14 cellular contexts compared by ENCODE assay signal in the genomic region with DNA sequence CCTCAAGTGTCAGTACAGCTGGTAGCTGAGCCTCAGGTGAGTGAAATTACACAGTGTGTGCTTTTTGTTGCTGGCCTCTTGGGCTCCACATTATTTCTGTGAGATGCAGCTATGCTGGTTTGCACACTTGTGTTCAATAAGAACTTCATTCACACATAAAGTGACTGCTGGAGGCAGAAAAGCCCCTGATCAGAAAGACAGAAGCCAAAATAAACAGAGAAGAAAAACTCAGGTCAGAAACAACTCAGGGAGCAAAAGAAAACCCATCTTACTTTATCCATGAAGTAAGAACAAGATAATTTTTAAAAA. TPM values are rescaled to one million over a fixed set of nuclear protein-coding genes. Genes with fewer than 3 reads are reported as not detected.
DNase-seq lines count a peak whose midpoint lies in the region; ATAC-seq, FAIRE-seq and TF ChIP-seq lines count a peak whose summit lies in the region.
"Had no signal": no experiment of that assay in that cellular context is flagged by ENCODE, and none has a peak within 500 bp of the region (broad histone marks: within the 10 kb centered on the region; RNA-seq: fewer than 3 reads in every experiment).

No MANE protein-coding gene starts in this region.

- H3K27ac ChIP-seq in OCI-LY1 (ENCODE audit: low read depth, low read length, poor library complexity, severe bottlenecking) (peak overlapping the region; percentile 71), GM12878 (ENCODE audit: control insufficient read depth, insufficient read depth) (no peak overlapping the region), skeletal muscle tissue (ENCODE audit: low read depth, low read length) (no peak overlapping the region), hepatocyte (no peak overlapping the region)
- H3K27ac ChIP-seq: colonic mucosa had no signal

- H2AFZ ChIP-seq in OCI-LY1 (ENCODE audit: low read length) (peak overlapping the region; percentile 52; the same call in 1 of the 2 replicates), GM12878 (ENCODE audit: control insufficient read depth, low read depth, low read length) (peak overlapping the region; percentile 86), hepatocyte (no peak overlapping the region)

- H3K27me3 Mint-ChIP-seq in activated CD4-positive, alpha-beta T cell treated with anti-CD3 and anti-CD28 coated beads, Interleukin-2, amount 10 ng/mL, durations not matched to agents 7 days and 5 days, result no peaks in the 10 kb centered on the region

- no peak for ATAC-seq in GM12878

- H4K20me1 ChIP-seq in OCI-LY1 (ENCODE audit: insufficient read depth, low read length), result no peaks in the 10 kb centered on the region
- H4K20me1 ChIP-seq in GM12878 (ENCODE audit: control insufficient read depth, insufficient read depth), result no peaks in the 10 kb centered on the region
- no peaks in the 10 kb centered on the region for H4K20me1 ChIP-seq in hepatocyte (ENCODE audit: insufficient read depth, poor library complexity, severe bottlenecking)

- FAIRE-seq in GM12878 (lab: Jason Lieb, UNC), result no peak

- H3K36me3 ChIP-seq in OCI-LY1 (ENCODE audit: insufficient read depth, low read length) (no peaks in the 10 kb centered on the region), GM12878 (ENCODE audit: control insufficient read depth in 2 of 2, insufficient read depth in 2 of 2, low read length in 1 of 2) (no peaks in the 10 kb centered on the region), skeletal muscle tissue (ENCODE audit: control insufficient read depth in 3 of 3, insufficient read depth in 3 of 3, low read length in 3 of 3) (peaks cover under 1 to 13% (median 12%) of the 10 kb centered on the region in 3 donors), hepatocyte (replicated peaks; ENCODE audit: insufficient read depth, low read depth) (no peaks in the 10 kb centered on the region)
- H3K36me3 ChIP-seq: colonic mucosa, transverse colon had no signal

- in situ Hi-C loops in GM12878 (cut with MboI), result no loop called here

- SMC1A ChIA-PET in GM12878 (lab: Charles Lee; ENCODE audit: uncharacterized antibody, unreplicated experiment), result interaction anchor here (0.7 to 1.2 kb wide), 4 partner anchors 10 to 42 kb away, joined by 3 read pairs; a partner anchor contains a TSS

- CTCF ChIA-PET in activated CD4-positive, alpha-beta T cell treated with anti-CD3 and anti-CD28 coated beads, Interleukin-2, amount 10 ng/mL, durations not matched to agents 7 days and 5 days (lab: Charles Lee), result interaction anchor here (0.7 to 1.2 kb wide), 4 partner anchors 12 to 84 kb away, joined by 3 to 5 read pairs (median 4); a partner anchor contains a TSS
- CTCF ChIA-PET in GM12878 (lab: Yijun Ruan, JAX), result interaction anchor here (0.6 to 1.9 kb wide), 21 partner anchors 9 to 538 kb away, joined by 3 to 14 read pairs (median 4); a partner anchor contains a TSS

- intact Hi-C loops in GM12878 (cut with micrococcal nuclease; ENCODE audit: unreplicated experiment), result loop anchor here (10.0 kb wide), 1 partner anchor 110 kb away; a partner anchor contains a TSS

- H3K27ac Mint-ChIP-seq in activated CD4-positive, alpha-beta T cell treated with anti-CD3 and anti-CD28 coated beads, Interleukin-2, amount 10 ng/mL, durations not matched to agents 7 days and 5 days, result peak overlapping the region; percentile 19

- H3K4me1 Mint-ChIP-seq in activated CD4-positive, alpha-beta T cell treated with anti-CD3 and anti-CD28 coated beads, Interleukin-2, amount 10 ng/mL, durations not matched to agents 7 days and 5 days, result peaks cover 33% of the 10 kb centered on the region

- H3K4me2 ChIP-seq in OCI-LY1 (ENCODE audit: low read length), result peak overlapping the region; percentile 41; the same call in 1 of the 2 replicates
- no peak overlapping the region; the same call in 1 of the 2 replicates for H3K4me2 ChIP-seq in GM12878 (ENCODE audit: control insufficient read depth, insufficient read depth)
- H3K4me2 ChIP-seq in hepatocyte, result no peak overlapping the region

- no peaks in the 10 kb centered on the region for H3K9me2 ChIP-seq in OCI-LY1 (ENCODE audit: low read depth, low read length)
- no peaks in the 10 kb centered on the region for H3K9me2 ChIP-seq in hepatocyte (replicated peaks; ENCODE audit: insufficient read depth)

- peak overlapping the region; percentile 39 for H3K9ac ChIP-seq in OCI-LY1 (ENCODE audit: low read length)
- H3K9ac ChIP-seq in GM12878 (ENCODE audit: control insufficient read depth, insufficient read depth, low read length), result no peak overlapping the region
- peak overlapping the region in 2 of 3 donors; percentile 40 to 51 for H3K9ac ChIP-seq in skeletal muscle tissue (ENCODE audit: low read depth in 1 of 3, low read length in 3 of 3)

- H3K9me3 ChIP-seq in OCI-LY1 (ENCODE audit: low read length) (no peaks in the 10 kb centered on the region), GM12878 (replicated peaks; ENCODE audit: control insufficient read depth, insufficient read depth, low read length) (no peaks in the 10 kb centered on the region; the same call in 2 of the 3 replicates), skeletal muscle tissue (ENCODE audit: control insufficient read depth in 3 of 3, low read length in 3 of 3) (no peaks in the 10 kb centered on the region), hepatocyte (ENCODE audit: low read depth) (no peaks in the 10 kb centered on the region)
- H3K9me3 ChIP-seq: colonic mucosa, transverse colon had no signal

- H3K27me3 ChIP-seq in OCI-LY1 (ENCODE audit: insufficient read depth, low read length) (no peaks in the 10 kb centered on the region), GM12878 (replicated peaks in 1 of 2; ENCODE audit: control insufficient read depth in 2 of 2, insufficient read depth in 2 of 2, low read length in 1 of 2) (no peaks in the 10 kb centered on the region), skeletal muscle tissue (ENCODE audit: control insufficient read depth in 3 of 3, insufficient read depth in 3 of 3, low read length in 3 of 3) (no peaks in the 10 kb centered on the region), hepatocyte (no peaks in the 10 kb centered on the region)
- H3K27me3 ChIP-seq: colonic mucosa, transverse colon had no signal

- POLR2A ChIA-PET in activated CD4-positive, alpha-beta T cell treated with anti-CD3 and anti-CD28 coated beads, Interleukin-2, amount 10 ng/mL, durations not matched to agents 7 days and 5 days (lab: Charles Lee), result no interaction called here
- POLR2A ChIA-PET in GM12878 (lab: Charles Lee), result no interaction called here

- no peaks in the 10 kb centered on the region for H3F3A ChIP-seq in OCI-LY1 (ENCODE audit: insufficient read depth, low read length)

- H3K9me3 Mint-ChIP-seq in activated CD4-positive, alpha-beta T cell treated with anti-CD3 and anti-CD28 coated beads, Interleukin-2, amount 10 ng/mL, durations not matched to agents 7 days and 5 days, result peaks cover 9% of the 10 kb centered on the region

- no peak for TF ChIP-seq EP300 in GM12878 (IDR thresholded peaks at IDR 0.05; ENCODE audit: borderline replicate concordance in 1 of 2, control insufficient read depth in 1 of 2, low read depth in 2 of 2, low read length in 2 of 2)

- RAD21 ChIA-PET in GM12878 (lab: Charles Lee; ENCODE audit: unreplicated experiment), result interaction anchor here (0.9 to 1.5 kb wide), 4 partner anchors 10 to 233 kb away, joined by 3 to 5 read pairs (median 4); a partner anchor contains a TSS

- TF ChIP-seq RAD21 in GM12878 (IDR thresholded peaks at IDR 0.05; ENCODE audit: insufficient read depth, low read depth, low read length), result no peak

- no peak overlapping the region for H3K4me3 Mint-ChIP-seq in activated CD4-positive, alpha-beta T cell treated with anti-CD3 and anti-CD28 coated beads, Interleukin-2, amount 10 ng/mL, durations not matched to agents 7 days and 5 days

- H3K4me3 ChIP-seq in OCI-LY1 (ENCODE audit: low read depth, low read length, poor library complexity, severe bottlenecking) (no peak overlapping the region), GM12878 (no peak overlapping the region), skeletal muscle tissue (ENCODE audit: low read length in 3 of 3) (no peak overlapping the region), hepatocyte (no peak overlapping the region)
- H3K4me3 ChIP-seq: colonic mucosa, transverse colon had no signal

- H3K79me2 ChIP-seq in OCI-LY1 (ENCODE audit: insufficient read depth, low read length) (no peaks in the 10 kb centered on the region), GM12878 (ENCODE audit: control insufficient read depth, insufficient read depth, low read length) (no peaks in the 10 kb centered on the region), hepatocyte (no peaks in the 10 kb centered on the region)

- no TSS peak for BruUV-seq in GM12878 (replicated peaks; lab: Mats Ljungman, UMichigan)

- H3K36me3 Mint-ChIP-seq in activated CD4-positive, alpha-beta T cell treated with anti-CD3 and anti-CD28 coated beads, Interleukin-2, amount 10 ng/mL, durations not matched to agents 7 days and 5 days (ENCODE audit: low read depth), result peaks cover 10% of the 10 kb centered on the region

- no peak for TF ChIP-seq POLR2A in GM12878 (IDR thresholded peaks at IDR 0.05; ENCODE audit: low read depth, low read length)

- TF ChIP-seq CTCF in OCI-LY1 (IDR thresholded peaks at IDR 0.05; ENCODE audit: low read length) (no peak), GM12878 (IDR thresholded peaks at IDR 0.05 in 2 of 3, conservative IDR thresholded peaks at IDR 0.05 in 1 of 3; ENCODE audit: control insufficient read depth in 2 of 3, extremely low read depth in 1 of 3, insufficient read depth in 1 of 3, low read depth in 3 of 3, low read length in 3 of 3) (no peak), hepatocyte (IDR thresholded peaks at IDR 0.05; ENCODE audit: poor library complexity) (no peak)

- no peak for DNase-seq in activated CD4-positive, alpha-beta T cell treated with anti-CD3 and anti-CD28 coated beads, Interleukin-2, amount 10 ng/mL, durations not matched to agents 7 days and 5 days
- DNase-seq in activated CD4-positive, alpha-beta T cell treated with anti-CD3 and anti-CD28 coated beads, Interleukin-2, amount 50 U/mL, for 48 hours, result no peak
- no peak for DNase-seq in GM12878 (ENCODE audit: low read depth, low spot score)
- no peak for DNase-seq in DMS79 (lab: John Stamatoyannopoulos, UW)
- no peak for DNase-seq in hepatocyte (ENCODE audit: low spot score)
- no peak for DNase-seq in NCI-H2029 treated with DMSO at 0.1 percent for 48 hours (lab: John Stamatoyannopoulos, UW)
- DNase-seq: activated CD4-positive, alpha-beta T cell treated with anti-CD3 and anti-CD28 coated beads, Interleukin-2, amount 50 U/mL, for 4 hours; hippocampal formation; Kasumi-1; left ventricle myocardium superior; transverse colon had no signal

- H3K4me1 ChIP-seq in OCI-LY1 (ENCODE audit: insufficient read depth, low read length, severe bottlenecking) (peaks cover 28% of the 10 kb centered on the region), GM12878 (ENCODE audit: control insufficient read depth, insufficient read depth, low read length) (peaks cover 19% of the 10 kb centered on the region), skeletal muscle tissue (ENCODE audit: control insufficient read depth in 3 of 3, insufficient read depth in 3 of 3, low read length in 3 of 3) (peaks cover 6 to 11% (median 10%) of the 10 kb centered on the region in 3 donors), hepatocyte (ENCODE audit: insufficient read depth) (peaks cover 5% of the 10 kb centered on the region)

RNA-seq across cellular contexts. Expression of a gene that starts 15.1 kb away (rescaled TPM):
- total RNA-seq in activated CD4-positive, alpha-beta T cell treated with anti-CD3 and anti-CD28 coated beads, Interleukin-2, amount 10 ng/mL, durations not matched to agents 7 days and 5 days, result 1 to 10 TPM; 3.8 to 4.4 TPM
- 2.6 and 3.4 TPM in 2 replicates for total RNA-seq in GM12878 (2013; cell fraction: nucleolus; rRNA removed)
- total RNA-seq in GM12878 (2014; rRNA removed) (0.22 and 0.85 TPM in 2 replicates), GM12878 (2014; rRNA removed; fragmentation: Illumina TruSeq; extraction: Trizol) (0.09 and 0.14 TPM in 2 replicates), GM12878 (2021) (0.43 and 0.85 TPM in 2 replicates), skeletal muscle tissue (1.0 TPM), hepatocyte (0.56 and 0.77 TPM in 2 replicates)
- 0.67 TPM for polyA plus RNA-seq in GM12878 (2011; ENCODE audit: low read depth)
- polyA plus RNA-seq in GM12878 (2011; rRNA removed) (0.07 and 0.19 TPM in 2 replicates), GM12878 (2014; fragmentation: Illumina TruSeq; extraction: Trizol) (0.32 and 0.41 TPM in 2 replicates), GM12878 (2014; fragmentation: Nextera tagmentation; extraction: Ambion mirVana) (under 1 TPM in 1 of 2 experiments, not detected in 1; 0.04 TPM), GM12878 (2014; rRNA removed) (0.32 and 1.0 TPM in 2 replicates), GM12878 (2016; fragmentation: Nextera tagmentation; extraction: Ambion mirVana) (under 1 TPM; 0.11 to 0.13 TPM), hepatocyte (0.62 and 2.0 TPM in 2 replicates)
- polyA plus RNA-seq in GM12878 (2011; cell fraction: cytosol; rRNA removed), result 0.10 and 0.18 TPM in 2 replicates
- 1.9 and 2.0 TPM in 2 replicates for polyA plus RNA-seq in GM12878 (2011; cell fraction: nucleus; rRNA removed)
- polyA plus RNA-seq in GM12878 (2012), result 1.2 and 1.5 TPM in 2 replicates
- polyA minus RNA-seq in GM12878 (2011; rRNA and poly(A)+ RNA removed), result 0.10 and 0.15 TPM in 2 replicates
- polyA minus RNA-seq in GM12878 (2011; cell fraction: cytosol; rRNA and poly(A)+ RNA removed), result 0.21 TPM in 1 of 2 replicates, not detected in the other
- polyA minus RNA-seq in GM12878 (2011; cell fraction: nucleus; rRNA and poly(A)+ RNA removed), result 0.24 and 1.1 TPM in 2 replicates

RNA-seq across cellular contexts. Expression of a gene that starts 16.6 kb away (rescaled TPM):
- 10 to 100 TPM; 30.2 to 37.1 TPM for total RNA-seq in activated CD4-positive, alpha-beta T cell treated with anti-CD3 and anti-CD28 coated beads, Interleukin-2, amount 10 ng/mL, durations not matched to agents 7 days and 5 days
- total RNA-seq in GM12878 (2013; cell fraction: nucleolus; rRNA removed), result 3.4 and 4.0 TPM in 2 replicates
- 73.3 and 79.9 TPM in 2 replicates for total RNA-seq in GM12878 (2014; rRNA removed)
- total RNA-seq in GM12878 (2014; rRNA removed; fragmentation: Illumina TruSeq; extraction: Trizol), result 11.2 and 13.2 TPM in 2 replicates
- total RNA-seq in GM12878 (2021), result 64.5 and 67.0 TPM in 2 replicates
- polyA plus RNA-seq in GM12878 (2011; ENCODE audit: low read depth), result 7.6 TPM
- polyA plus RNA-seq in GM12878 (2011; rRNA removed), result 5.8 and 12.4 TPM in 2 replicates
- 24.9 and 62.7 TPM in 2 replicates for polyA plus RNA-seq in GM12878 (2011; cell fraction: cytosol; rRNA removed)
- 24.5 and 31.7 TPM in 2 replicates for polyA plus RNA-seq in GM12878 (2011; cell fraction: nucleus; rRNA removed)
- polyA plus RNA-seq in GM12878 (2012), result 30.4 and 37.9 TPM in 2 replicates
- polyA plus RNA-seq in GM12878 (2014; fragmentation: Illumina TruSeq; extraction: Trizol), result 0.14 and 3.5 TPM in 2 replicates
- polyA plus RNA-seq in GM12878 (2014; fragmentation: Nextera tagmentation; extraction: Ambion mirVana), result 1 to 10 TPM; 1.3 to 3.3 TPM
- 77.5 and 102 TPM in 2 replicates for polyA plus RNA-seq in GM12878 (2014; rRNA removed)
- polyA plus RNA-seq in GM12878 (2016; fragmentation: Nextera tagmentation; extraction: Ambion mirVana), result 100 to 1,000 TPM; 113 to 116 TPM
- 2.2 and 7.0 TPM in 2 replicates for polyA minus RNA-seq in GM12878 (2011; rRNA and poly(A)+ RNA removed)
- polyA minus RNA-seq in GM12878 (2011; cell fraction: cytosol; rRNA and poly(A)+ RNA removed), result 8.5 and 8.6 TPM in 2 replicates
- 3.0 and 5.0 TPM in 2 replicates for polyA minus RNA-seq in GM12878 (2011; cell fraction: nucleus; rRNA and poly(A)+ RNA removed)
- 32.9 TPM for total RNA-seq in skeletal muscle tissue
- total RNA-seq in hepatocyte, result 34.7 and 36.6 TPM in 2 replicates
- 86.0 and 94.5 TPM in 2 replicates for polyA plus RNA-seq in hepatocyte

RNA-seq across cellular contexts. Expression of a gene that starts 43.7 kb away (rescaled TPM):
- 10 to 100 TPM; 31.1 to 34.4 TPM for total RNA-seq in activated CD4-positive, alpha-beta T cell treated with anti-CD3 and anti-CD28 coated beads, Interleukin-2, amount 10 ng/mL, durations not matched to agents 7 days and 5 days
- total RNA-seq in GM12878 (2013; cell fraction: nucleolus; rRNA removed), result 59.6 and 64.6 TPM in 2 replicates
- 27.6 and 29.5 TPM in 2 replicates for total RNA-seq in GM12878 (2014; rRNA removed)
- total RNA-seq in GM12878 (2014; rRNA removed; fragmentation: Illumina TruSeq; extraction: Trizol), result 17.6 and 18.4 TPM in 2 replicates
- total RNA-seq in GM12878 (2021), result 30.0 and 33.8 TPM in 2 replicates
- 26.0 TPM for polyA plus RNA-seq in GM12878 (2011; ENCODE audit: low read depth)
- polyA plus RNA-seq in GM12878 (2011; rRNA removed), result 19.8 and 26.7 TPM in 2 replicates
- polyA plus RNA-seq in GM12878 (2011; cell fraction: cytosol; rRNA removed), result 26.5 and 36.1 TPM in 2 replicates
- polyA plus RNA-seq in GM12878 (2011; cell fraction: nucleus; rRNA removed), result 134 and 147 TPM in 2 replicates
- polyA plus RNA-seq in GM12878 (2012), result 21.6 and 24.1 TPM in 2 replicates
- 16.3 and 24.2 TPM in 2 replicates for polyA plus RNA-seq in GM12878 (2014; fragmentation: Illumina TruSeq; extraction: Trizol)
- polyA plus RNA-seq in GM12878 (2014; fragmentation: Nextera tagmentation; extraction: Ambion mirVana), result 10 to 100 TPM in 1 of 2 experiments, 1 to 10 TPM in 1; 8.7 to 11.8 TPM
- 36.9 and 41.8 TPM in 2 replicates for polyA plus RNA-seq in GM12878 (2014; rRNA removed)
- polyA plus RNA-seq in GM12878 (2016; fragmentation: Nextera tagmentation; extraction: Ambion mirVana), result 10 to 100 TPM; 36.3 to 40.0 TPM
- polyA minus RNA-seq in GM12878 (2011; rRNA and poly(A)+ RNA removed), result 14.3 and 16.7 TPM in 2 replicates
- 7.2 and 8.8 TPM in 2 replicates for polyA minus RNA-seq in GM12878 (2011; cell fraction: cytosol; rRNA and poly(A)+ RNA removed)
- polyA minus RNA-seq in GM12878 (2011; cell fraction: nucleus; rRNA and poly(A)+ RNA removed), result 18.0 and 27.4 TPM in 2 replicates
- total RNA-seq in skeletal muscle tissue, result 13.0 TPM
- 26.8 and 28.3 TPM in 2 replicates for total RNA-seq in hepatocyte
- 36.9 and 45.5 TPM in 2 replicates for polyA plus RNA-seq in hepatocyte

RNA-seq across cellular contexts. Expression of a gene that starts 55.2 kb away (rescaled TPM):
- 10 to 100 TPM; 24.7 to 26.5 TPM for total RNA-seq in activated CD4-positive, alpha-beta T cell treated with anti-CD3 and anti-CD28 coated beads, Interleukin-2, amount 10 ng/mL, durations not matched to agents 7 days and 5 days
- total RNA-seq in GM12878 (2013; cell fraction: nucleolus; rRNA removed), result 20.6 and 23.2 TPM in 2 replicates
- total RNA-seq in GM12878 (2014; rRNA removed) (38.6 and 43.8 TPM in 2 replicates), GM12878 (2014; rRNA removed; fragmentation: Illumina TruSeq; extraction: Trizol) (22.6 and 25.7 TPM in 2 replicates), GM12878 (2021) (50.6 and 54.8 TPM in 2 replicates), skeletal muscle tissue (13.0 TPM), hepatocyte (20.4 and 24.3 TPM in 2 replicates)
- 8.7 TPM for polyA plus RNA-seq in GM12878 (2011; ENCODE audit: low read depth)
- polyA plus RNA-seq in GM12878 (2011; rRNA removed) (15.6 and 20.4 TPM in 2 replicates), GM12878 (2014; fragmentation: Illumina TruSeq; extraction: Trizol) (6.2 and 19.7 TPM in 2 replicates), GM12878 (2014; fragmentation: Nextera tagmentation; extraction: Ambion mirVana) (1 to 10 TPM in 1 of 2 experiments, under 1 TPM in 1; 0.84 to 2.6 TPM), GM12878 (2014; rRNA removed) (51.2 and 53.0 TPM in 2 replicates), GM12878 (2016; fragmentation: Nextera tagmentation; extraction: Ambion mirVana) (1 to 10 TPM; 3.2 to 7.1 TPM), hepatocyte (46.9 and 50.3 TPM in 2 replicates)
- polyA plus RNA-seq in GM12878 (2011; cell fraction: cytosol; rRNA removed), result 21.9 and 29.7 TPM in 2 replicates
- polyA plus RNA-seq in GM12878 (2011; cell fraction: nucleus; rRNA removed), result 89.6 and 118 TPM in 2 replicates
- polyA plus RNA-seq in GM12878 (2012), result 18.7 and 20.9 TPM in 2 replicates
- 6.7 and 12.6 TPM in 2 replicates for polyA minus RNA-seq in GM12878 (2011; rRNA and poly(A)+ RNA removed)
- polyA minus RNA-seq in GM12878 (2011; cell fraction: cytosol; rRNA and poly(A)+ RNA removed), result 6.0 and 10.9 TPM in 2 replicates
- 13.7 and 21.2 TPM in 2 replicates for polyA minus RNA-seq in GM12878 (2011; cell fraction: nucleus; rRNA and poly(A)+ RNA removed)
